Comparison of ENCODE assay signal across 9 cellular contexts in genomic region chr18:3652380-3653262, GRCh38.
A peak's percentile ranks its signal among the peaks of the same experiment; 100 is the strongest.
DNase-seq lines count a peak whose midpoint lies in the region; ATAC-seq and TF ChIP-seq lines count a peak whose summit lies in the region.
"Had no signal": no experiment of that assay in that cellular context is flagged by ENCODE, and none has a peak within 500 bp of the region (broad histone marks: within the 10 kb centered on the region; RNA-seq: fewer than 3 reads in every experiment).

No MANE protein-coding gene starts in this region.

- no peaks in the 10 kb centered on the region for H3K79me2 ChIP-seq in GM23338 (replicated peaks; ENCODE audit: insufficient read depth)

- no peaks in the 10 kb centered on the region for H3K27me3 ChIP-seq in GM23338 (ENCODE audit: insufficient read depth)
- no peaks in the 10 kb centered on the region for H3K27me3 ChIP-seq in Panc1 (ENCODE audit: control insufficient read depth, insufficient read depth, low read length)
- H3K27me3 ChIP-seq in adrenal gland: no peaks in the 10 kb centered on the region

- H3K4me2 ChIP-seq in GM23338: no peak overlapping the region

- no peaks in the 10 kb centered on the region for H3K36me3 ChIP-seq in GM23338 (ENCODE audit: insufficient read depth)
- H3K36me3 ChIP-seq in Panc1 (ENCODE audit: control insufficient read depth, insufficient read depth, low read length): no peaks in the 10 kb centered on the region
- no peaks in the 10 kb centered on the region for H3K36me3 ChIP-seq in adrenal gland (replicated peaks in 1 of 2)

- peaks cover 47% of the 10 kb centered on the region for H3K4me1 ChIP-seq in GM23338 (ENCODE audit: insufficient read depth)
- H3K4me1 ChIP-seq in Panc1 (ENCODE audit: control insufficient read depth, insufficient read depth, low read length): peaks cover 76% of the 10 kb centered on the region
- H3K4me1 ChIP-seq in adrenal gland (replicated peaks in 1 of 2): peaks cover 33 to 60% of the 10 kb centered on the region in 2 donors

- peaks cover 43% of the 10 kb centered on the region for H3K4me1 Mint-ChIP-seq in GM23338

- in situ Hi-C loops in Panc1 (cut with HindIII; ENCODE audit: low pct_unique_long_range_greater_than_20kb, low sequenced_read_pairs): no loop called here

- H3K27me3 Mint-ChIP-seq in GM23338 (ENCODE audit: insufficient read depth, low read depth, poor library complexity): peaks cover 15% of the 10 kb centered on the region

- peak overlapping the region; percentile 42; the same call in 1 of the 2 replicates for H3K27ac ChIP-seq in GM23338 (ENCODE audit: low read depth)
- H3K27ac ChIP-seq in Panc1 (ENCODE audit: low read length): peak overlapping the region; percentile 100
- H3K27ac ChIP-seq in adrenal gland: peak overlapping the region; percentile 85 to 96 (median 89)
- H3K27ac ChIP-seq: SK-N-MC had no signal

- TF ChIP-seq CTCF in GM23338 (conservative IDR thresholded peaks at IDR 0.05; ENCODE audit: low read depth in 2 of 2): no peak
- TF ChIP-seq CTCF in Panc1 (IDR thresholded peaks at IDR 0.05): no peak
- peak in 4 of 6 experiments; percentile 11 to 45 (median 40) for TF ChIP-seq CTCF in adrenal gland (IDR thresholded peaks at IDR 0.05)

- peak; percentile 26 to 84 for TF ChIP-seq POLR2A in adrenal gland (IDR thresholded peaks at IDR 0.05)

- no peak overlapping the region; the same call in 2 of the 3 replicates for H3K4me3 Mint-ChIP-seq in GM23338

- WGBS in adrenal gland, 4 donors: 57 to 66% (median 58%) methylated on average over 13 of the region's 13 CpGs

- peaks cover 24% of the 10 kb centered on the region for H3F3A ChIP-seq in GM23338 (replicated peaks; ENCODE audit: low read depth)

- POLR2A ChIA-PET in Panc1 (lab: Charles Lee): interaction anchor here (0.6 to 1.8 kb wide), 8 partner anchors 12 to 708 kb away, joined by 3 to 21 read pairs (median 6); no protein-coding TSS in a partner anchor

- no peak overlapping the region; the same call in 1 of the 2 replicates for H2AFZ ChIP-seq in GM23338

- TSS peak; percentile 98 for BruUV-seq in Panc1 (replicated peaks; lab: Mats Ljungman, UMichigan)

- H3K9me3 ChIP-seq in Panc1 (ENCODE audit: control insufficient read depth, insufficient read depth, low read depth, low read length) (no peaks in the 10 kb centered on the region), adrenal gland (replicated peaks in 1 of 3) (no peaks in the 10 kb centered on the region)

- H3K27ac Mint-ChIP-seq in GM23338: peak overlapping the region; percentile 82

- H3K9me3 Mint-ChIP-seq in GM23338: no peaks in the 10 kb centered on the region

- ATAC-seq in GM23338 (no peak; the same call in 2 of the 3 replicates), Panc1 (peak; percentile 87), GM21367 (IDR thresholded peaks at IDR 0.05; ENCODE audit: unreplicated experiment) (no peak), HG02884 (IDR thresholded peaks at IDR 0.05; ENCODE audit: unreplicated experiment) (no peak)

- intact Hi-C loops in Panc1 (cut with micrococcal nuclease; ENCODE audit: unreplicated experiment) (no loop called here), adrenal gland (cut with DNase I) (no loop called here)

- H3K36me3 Mint-ChIP-seq in GM23338 (ENCODE audit: low read depth): peaks cover 8% of the 10 kb centered on the region; the same call in 2 of the 3 replicates

- CTCF ChIA-PET in Panc1 (lab: Charles Lee): interaction anchor here (0.6 to 2.1 kb wide), 3 partner anchors 14 to 329 kb away, joined by 4 to 12 read pairs (median 8); no protein-coding TSS in a partner anchor

- H3K4me3 ChIP-seq in GM23338 (no peak overlapping the region), Panc1 (ENCODE audit: low read depth in 2 of 2, low read length in 2 of 2) (peak overlapping the region; percentile 43 to 53), adrenal gland (peak overlapping the region in 1 of 4 donors; percentile 44)
- H3K4me3 ChIP-seq: SK-N-MC had no signal

- H3K9me2 ChIP-seq in GM23338 (ENCODE audit: insufficient read depth): no peaks in the 10 kb centered on the region

- DNase-seq in GM23338 (ENCODE audit: low spot score): no peak
- DNase-seq in Panc1 (ENCODE audit: low read depth, low spot score): peak; percentile 97
- DNase-seq in adrenal gland: peak; percentile 86 to 97 (median 96)
- peak; percentile 82 for DNase-seq in inferior parietal cortex (ENCODE audit: extremely low spot score)
- peak; percentile 63 to 73 for DNase-seq in stimulated activated CD4-positive, alpha-beta T cell treated with anti-CD3 and anti-CD28 coated beads, Interleukin-4, amount 100 ng/mL, for 48 hours (ENCODE audit: low read depth in 2 of 2)
- no peak for DNase-seq in DMS79 treated with DMSO at 0.1 percent for 48 hours (lab: John Stamatoyannopoulos, UW)

- H4K20me1 ChIP-seq in GM23338 (replicated peaks; ENCODE audit: insufficient read depth): no peaks in the 10 kb centered on the region

TF ChIP-seq in GM23338, 12 proteins besides CTCF, POLR2A, EP300 and RAD21 (continues in another document):
- TF ChIP-seq ZNF114 (CRISPR knock-in tag; IDR thresholded peaks at IDR 0.05): no peak
- no peak for TF ChIP-seq NANOG (IDR thresholded peaks at IDR 0.05; ENCODE audit: borderline replicate concordance)
- TF ChIP-seq EZH2 (IDR thresholded peaks at IDR 0.05; ENCODE audit: low read depth, unreplicated experiment): no peak
- no peak for TF ChIP-seq STAT1 (IDR thresholded peaks at IDR 0.05; ENCODE audit: unreplicated experiment)
- no peak for TF ChIP-seq EZH2phosphoT487 (IDR thresholded peaks at IDR 0.05; ENCODE audit: unreplicated experiment)
- no peak for TF ChIP-seq ETS1 (IDR thresholded peaks at IDR 0.05)
- TF ChIP-seq REST (IDR thresholded peaks at IDR 0.05; ENCODE audit: unreplicated experiment): no peak
- TF ChIP-seq ZNF331 (CRISPR knock-in tag; IDR thresholded peaks at IDR 0.05; ENCODE audit: low read depth): no peak
- TF ChIP-seq JUNB (IDR thresholded peaks at IDR 0.05; ENCODE audit: unreplicated experiment): no peak
- TF ChIP-seq CREB1 (CRISPR knock-in tag; IDR thresholded peaks at IDR 0.05; ENCODE audit: low read depth): no peak
- no peak for TF ChIP-seq POLR2AphosphoS5 (IDR thresholded peaks at IDR 0.05; ENCODE audit: low read depth)

Comparison
In these comparisons a context has a peak if more than half of its experiments do, and no peak if none do; other contexts are left out.
1. DNase-seq: peak in Panc1 (single experiment), adrenal gland (7 of 7), inferior parietal cortex (single experiment) and stimulated activated CD4-positive, alpha-beta T cell treated with anti-CD3 and anti-CD28 coated beads, Interleukin-4, amount 100 ng/mL, for 48 hours (2 of 2); none in GM23338 (single experiment) and DMS79 treated with DMSO at 0.1 percent for 48 hours (single experiment).
2. H3K27ac ChIP-seq: peak in every context shown above with its lines; median percentile 100 in Panc1; 89 in adrenal gland; 42 in GM23338.
3. CTCF ChIP-seq: peak in adrenal gland (4 of 6); none in GM23338 (0 of 2) and Panc1 (single experiment).